9 cellular contexts compared by ENCODE assay signal in genomic region chr5:171494452-171495121, GRCh38.
DNase-seq lines count a peak whose midpoint lies in the region; ATAC-seq and TF ChIP-seq lines count a peak whose summit lies in the region.
"Had no signal": no experiment of that assay in that cellular context is flagged by ENCODE, and none has a peak within 500 bp of the region (broad histone marks: within the 10 kb centered on the region; RNA-seq: fewer than 3 reads in every experiment).

No MANE protein-coding gene starts in this region.

- no peak for TF ChIP-seq POLR2A in breast epithelium (IDR thresholded peaks at IDR 0.05)

- no peaks in the 10 kb centered on the region for H3K9me3 ChIP-seq in breast epithelium
- no peaks in the 10 kb centered on the region for H3K9me3 ChIP-seq in left lung

- DNase-seq in NCI-H1105 treated with DMSO at 0.1 percent for 48 hours (lab: John Stamatoyannopoulos, UW) (peak; percentile 6), NCI-H1105 (lab: John Stamatoyannopoulos, UW) (no peak), breast epithelium (ENCODE audit: low spot score in 2 of 2) (peak in 1 of 2 donors; percentile 35), left lung (peak; percentile 56 to 82), ureter (ENCODE audit: low spot score) (peak; percentile 74), activated gamma-delta T cell (lab: John Stamatoyannopoulos, UW) (no peak)

- H3K27ac ChIP-seq in breast epithelium: peak overlapping the region; percentile 68 to 89
- H3K27ac ChIP-seq in left lung: peak overlapping the region; percentile 30 to 50
- H3K27ac ChIP-seq: 22Rv1 had no signal

- no peak for TF ChIP-seq CTCF in breast epithelium (IDR thresholded peaks at IDR 0.05)
- TF ChIP-seq CTCF in left lung (IDR thresholded peaks at IDR 0.05): no peak

- peak overlapping the region in 1 of 3 donors; percentile 39 for H3K4me3 ChIP-seq in breast epithelium
- no peak overlapping the region for H3K4me3 ChIP-seq in left lung

- H3K36me3 ChIP-seq in breast epithelium (no peaks in the 10 kb centered on the region), left lung (no peaks in the 10 kb centered on the region)

- H3K27me3 ChIP-seq in breast epithelium (no peaks in the 10 kb centered on the region), left lung (no peaks in the 10 kb centered on the region)

- peak; percentile 87 for ATAC-seq in left lung
- ATAC-seq in HG03439 (IDR thresholded peaks at IDR 0.05; ENCODE audit: unreplicated experiment): no peak
- no peak for ATAC-seq in GM19467 (IDR thresholded peaks at IDR 0.05; ENCODE audit: unreplicated experiment)

- H3K4me1 ChIP-seq in breast epithelium (peaks cover 0 to 5% of the 10 kb centered on the region in 2 donors), left lung (peaks cover 0 to 6% of the 10 kb centered on the region in 2 donors)

- intact Hi-C loops in breast epithelium (cut with DNase I; ENCODE audit: low total_unique reads): no loop called here
- intact Hi-C loops in left lung (cut with DNase I): no loop called here

Comparison
In these comparisons a context has a peak if more than half of its experiments do, and no peak if none do; other contexts are left out.
1. DNase-seq: peak in NCI-H1105 treated with DMSO at 0.1 percent for 48 hours (single experiment), left lung (2 of 2) and ureter (single experiment); none in NCI-H1105 (single experiment) and activated gamma-delta T cell (single experiment).